13 cellular contexts compared by ENCODE assay signal in the genomic region with DNA sequence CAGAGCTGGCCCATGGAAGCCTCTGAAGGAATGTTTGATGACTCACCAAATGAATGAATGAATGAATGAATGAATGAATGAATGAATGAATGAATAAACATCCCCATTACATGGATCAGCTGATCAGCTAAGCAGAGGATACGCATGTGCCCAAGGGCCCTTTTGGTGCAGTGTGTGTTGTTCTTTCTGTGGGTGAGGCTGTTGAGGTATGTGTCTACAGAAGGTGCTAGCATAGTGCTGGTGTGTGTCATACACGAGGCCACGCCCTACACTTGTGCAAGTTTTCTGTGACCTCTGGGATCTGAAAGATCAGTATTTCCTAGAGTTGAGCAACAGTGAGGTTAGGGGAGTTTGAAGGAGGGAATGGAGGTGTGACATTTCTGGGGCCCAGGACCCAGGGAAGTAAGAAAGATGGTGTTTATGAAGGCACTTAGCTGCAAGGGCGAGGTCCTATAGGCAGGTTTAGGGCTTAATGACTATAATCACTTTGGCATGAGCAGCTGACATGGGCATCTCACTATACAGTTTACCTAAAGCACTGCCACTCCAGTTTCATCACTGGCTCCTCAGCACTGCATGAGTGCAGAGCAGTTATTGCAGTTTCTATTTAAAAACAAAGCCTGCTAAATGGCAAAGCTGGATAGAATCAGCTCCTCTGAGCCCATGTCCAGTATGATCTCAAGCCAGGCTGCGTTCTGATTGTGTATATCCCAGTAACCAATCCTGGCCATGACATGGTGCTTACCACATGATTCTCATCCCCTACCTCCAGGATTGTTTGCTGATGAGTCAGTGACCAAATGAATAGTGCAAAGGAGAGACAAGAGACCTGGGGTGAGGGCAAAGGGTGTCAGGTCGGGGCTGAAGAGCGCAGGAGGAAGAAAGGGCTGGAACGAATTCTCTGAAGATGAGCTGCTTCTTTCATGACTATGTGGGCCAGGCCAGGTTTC. TPM values are rescaled to one million over a fixed set of nuclear protein-coding genes. Genes with fewer than 3 reads are reported as not detected.
DNase-seq lines count a peak whose midpoint lies in the region; ATAC-seq, FAIRE-seq and TF ChIP-seq lines count a peak whose summit lies in the region.
"Had no signal": no experiment of that assay in that cellular context is flagged by ENCODE, and none has a peak within 500 bp of the region (broad histone marks: within the 10 kb centered on the region; RNA-seq: fewer than 3 reads in every experiment).

No MANE protein-coding gene starts in this region.

- no peak overlapping the region for H3K27ac Mint-ChIP-seq in activated CD8-positive, alpha-beta T cell treated with anti-CD3 and anti-CD28 coated beads for 36 hours
- no peak overlapping the region; the same call in 1 of the 2 replicates for H3K27ac Mint-ChIP-seq in GM23338
- H3K27ac Mint-ChIP-seq: naive thymus-derived CD8-positive, alpha-beta T cell had no signal

- peak; percentile 12 for DNase-seq in EH (ENCODE audit: low read depth)
- peak; percentile 83 for DNase-seq in M059J (ENCODE audit: low read depth)
- DNase-seq in K562 (ENCODE audit: extremely low read depth in 1 of 4, low spot score in 3 of 4): no peak
- peak; percentile 55 for DNase-seq in lung (ENCODE audit: low spot score)
- no peak for DNase-seq in activated CD8-positive, alpha-beta T cell treated with anti-CD3 and anti-CD28 coated beads for 36 hours
- no peak for DNase-seq in GM23338 (ENCODE audit: low spot score)
- DNase-seq in NCI-H1105 treated with DMSO at 0.1 percent for 48 hours (lab: John Stamatoyannopoulos, UW): no peak
- DNase-seq: COR-L47; effector CD4-positive, alpha-beta T cell; naive thymus-derived CD8-positive, alpha-beta T cell; NCI-H524 treated with DMSO at 0.1 percent for 48 hours; T-helper 2 cell had no signal

- no peak for FAIRE-seq in K562 (lab: Jason Lieb, UNC)

- H3K36me3 Mint-ChIP-seq in activated CD8-positive, alpha-beta T cell treated with anti-CD3 and anti-CD28 coated beads for 36 hours (ENCODE audit: low read depth): no peaks in the 10 kb centered on the region
- H3K36me3 Mint-ChIP-seq in GM23338 (ENCODE audit: low read depth): no peaks in the 10 kb centered on the region
- H3K36me3 Mint-ChIP-seq: naive thymus-derived CD8-positive, alpha-beta T cell had no signal

- peaks cover 5 to 25% of the 10 kb centered on the region in 2 experiments; a peak in 3 of 5 replicates for H3K27me3 ChIP-seq in K562 (ENCODE audit: control insufficient read depth in 2 of 2, insufficient read depth in 2 of 2, low read length in 2 of 2)
- no peaks in the 10 kb centered on the region for H3K27me3 ChIP-seq in lung (ENCODE audit: control insufficient read depth, insufficient read depth)
- no peaks in the 10 kb centered on the region for H3K27me3 ChIP-seq in GM23338 (ENCODE audit: insufficient read depth)

- peaks cover 3% of the 10 kb centered on the region for H3K4me1 Mint-ChIP-seq in activated CD8-positive, alpha-beta T cell treated with anti-CD3 and anti-CD28 coated beads for 36 hours (ENCODE audit: low read depth)
- peaks cover 22% of the 10 kb centered on the region for H3K4me1 Mint-ChIP-seq in GM23338

- TF ChIP-seq EP300 in K562 (IDR thresholded peaks at IDR 0.05; ENCODE audit: low read length): no peak

- ATAC-seq in K562 (no peak), lung (ENCODE audit: insufficient read depth, low FRiP score) (peak; percentile 76), GM19023 (IDR thresholded peaks at IDR 0.05; ENCODE audit: unreplicated experiment) (no peak), GM23338 (no peak)
- ATAC-seq in activated CD8-positive, alpha-beta T cell treated with anti-CD3 and anti-CD28 coated beads for 36 hours: no peak
- ATAC-seq: naive thymus-derived CD8-positive, alpha-beta T cell had no signal

- H3K27ac ChIP-seq in K562 (ENCODE audit: extremely low read depth, low read depth, low read length): no peak overlapping the region
- H3K27ac ChIP-seq in lung (ENCODE audit: low read depth in 1 of 2, low read length in 1 of 2): no peak overlapping the region
- H3K27ac ChIP-seq in GM23338 (ENCODE audit: low read depth): no peak overlapping the region

- TF ChIP-seq POLR2A in K562 (conservative IDR thresholded peaks at IDR 0.05): no peak

- TF ChIP-seq CTCF in K562 (IDR thresholded peaks at IDR 0.05 in 2 of 3, conservative IDR thresholded peaks at IDR 0.05 in 1 of 3; ENCODE audit: insufficient read depth in 2 of 3, low read depth in 1 of 3, low read length in 3 of 3): no peak
- no peak for TF ChIP-seq CTCF in lung (IDR thresholded peaks at IDR 0.05; ENCODE audit: control extremely low read depth, extremely low read depth)
- TF ChIP-seq CTCF in activated CD8-positive, alpha-beta T cell treated with anti-CD3 and anti-CD28 coated beads for 36 hours (IDR thresholded peaks at IDR 0.05): no peak
- TF ChIP-seq CTCF in GM23338 (conservative IDR thresholded peaks at IDR 0.05; ENCODE audit: low read depth in 2 of 2): no peak

- H3K4me3 Mint-ChIP-seq in activated CD8-positive, alpha-beta T cell treated with anti-CD3 and anti-CD28 coated beads for 36 hours: no peak overlapping the region
- H3K4me3 Mint-ChIP-seq in GM23338: no peak overlapping the region
- H3K4me3 Mint-ChIP-seq: naive thymus-derived CD8-positive, alpha-beta T cell had no signal

- POLR2A ChIA-PET in K562 (lab: Yijun Ruan, JAX): no interaction called here
- POLR2A ChIA-PET in activated CD8-positive, alpha-beta T cell treated with anti-CD3 and anti-CD28 coated beads for 36 hours (lab: Charles Lee): no interaction called here

- in situ Hi-C loops in K562 (cut with MboI): no loop called here

- peaks cover 2% of the 10 kb centered on the region for H3K27me3 Mint-ChIP-seq in activated CD8-positive, alpha-beta T cell treated with anti-CD3 and anti-CD28 coated beads for 36 hours
- peaks cover 3% of the 10 kb centered on the region for H3K27me3 Mint-ChIP-seq in GM23338 (ENCODE audit: insufficient read depth, low read depth, poor library complexity)

- no peaks in the 10 kb centered on the region for H3K9me1 ChIP-seq in K562 (ENCODE audit: control insufficient read depth, insufficient read depth, low read length)

- CTCF ChIA-PET in K562 (lab: Yijun Ruan, JAX; ENCODE audit: low intra/inter-chr PET ratio): no interaction called here
- CTCF ChIA-PET in activated CD8-positive, alpha-beta T cell treated with anti-CD3 and anti-CD28 coated beads for 36 hours (lab: Charles Lee): interaction anchor here (1.5 kb wide), 1 partner anchor 200 kb away, joined by 3 read pairs; no protein-coding TSS in a partner anchor

- H3K4me2 ChIP-seq in K562 (ENCODE audit: insufficient read depth, low read length) (no peak overlapping the region), GM23338 (no peak overlapping the region)

- WGBS in K562 (ENCODE audit: insufficient coverage, low coverage, missing lambda C conversion rate): 1% methylated on average over 7 of the region's 8 CpGs
- WGBS in lung, 2 donors: 82 to 83% methylated on average over 8 of the region's 8 CpGs

- no peak for TF ChIP-seq RAD21 in K562 (CRISPR knock-in tag; conservative IDR thresholded peaks at IDR 0.05 in 1 of 2, IDR thresholded peaks at IDR 0.05 in 1 of 2)

- BruUV-seq in K562 (replicated peaks; lab: Mats Ljungman, UMichigan): no TSS peak

- H3K9me3 Mint-ChIP-seq in activated CD8-positive, alpha-beta T cell treated with anti-CD3 and anti-CD28 coated beads for 36 hours: peaks cover 3% of the 10 kb centered on the region
- H3K9me3 Mint-ChIP-seq in GM23338: no peaks in the 10 kb centered on the region

- H3K36me3 ChIP-seq in K562 (ENCODE audit: control insufficient read depth, insufficient read depth, low read length) (no peaks in the 10 kb centered on the region), lung (ENCODE audit: control insufficient read depth in 2 of 2, insufficient read depth in 2 of 2, low read length in 2 of 2) (no peaks in the 10 kb centered on the region), GM23338 (ENCODE audit: insufficient read depth) (no peaks in the 10 kb centered on the region)

- H3F3A ChIP-seq in GM23338 (replicated peaks; ENCODE audit: low read depth): no peaks in the 10 kb centered on the region

- no peak overlapping the region for H3K9ac ChIP-seq in K562 (ENCODE audit: insufficient read depth in 1 of 2, low read depth in 2 of 2, low read length in 2 of 2)

- H3K4me3 ChIP-seq in K562 (no peak overlapping the region), lung (no peak overlapping the region), GM23338 (no peak overlapping the region)

- no peak overlapping the region for H2AFZ ChIP-seq in K562 (ENCODE audit: low read depth, low read length)
- no peak overlapping the region for H2AFZ ChIP-seq in GM23338

- H4K20me1 ChIP-seq in K562 (replicated peaks; ENCODE audit: control insufficient read depth, insufficient read depth, low read length): no peaks in the 10 kb centered on the region; the same call in 1 of the 2 replicates
- no peaks in the 10 kb centered on the region for H4K20me1 ChIP-seq in GM23338 (replicated peaks; ENCODE audit: insufficient read depth)

- no peaks in the 10 kb centered on the region for H3K9me2 ChIP-seq in GM23338 (ENCODE audit: insufficient read depth)

- H3K9me3 ChIP-seq in K562 (replicated peaks; ENCODE audit: control insufficient read depth, insufficient read depth, low read depth, low read length) (no peaks in the 10 kb centered on the region), lung (ENCODE audit: control insufficient read depth in 2 of 2, insufficient read depth in 1 of 2, low read length in 1 of 2) (peaks cover 0 to under 1% of the 10 kb centered on the region in 2 donors)

- H3K79me2 ChIP-seq in K562 (ENCODE audit: control insufficient read depth, insufficient read depth, low read length): no peaks in the 10 kb centered on the region
- no peaks in the 10 kb centered on the region for H3K79me2 ChIP-seq in GM23338 (replicated peaks; ENCODE audit: insufficient read depth)

- H3K4me1 ChIP-seq in K562 (replicated peaks in 1 of 2; ENCODE audit: control insufficient read depth in 2 of 2, insufficient read depth in 2 of 2, low read length in 2 of 2): no peaks in the 10 kb centered on the region
- peaks cover 0 to 5% of the 10 kb centered on the region in 2 donors for H3K4me1 ChIP-seq in lung (ENCODE audit: control insufficient read depth in 2 of 2, insufficient read depth in 2 of 2, low read length in 2 of 2)
- H3K4me1 ChIP-seq in GM23338 (ENCODE audit: insufficient read depth): peaks cover 21% of the 10 kb centered on the region

- intact Hi-C loops in K562 (cut with micrococcal nuclease): no loop called here
- intact Hi-C loops in activated CD8-positive, alpha-beta T cell treated with anti-CD3 and anti-CD28 coated beads for 36 hours (cut with micrococcal nuclease): no loop called here

RNA-seq across cellular contexts. Expression of a gene that starts 36.4 kb away (rescaled TPM):
- 3.9 and 8.5 TPM in 2 replicates for total RNA-seq in M059J (2014; rRNA removed; shearing (Covaris generic))
- total RNA-seq in K562 (2011; cell fraction: chromatin; rRNA removed; ENCODE audit: low replicate concordance): 34.6 and 59.6 TPM in 2 replicates
- total RNA-seq in K562 (2011; cell fraction: nucleolus; rRNA removed): 16.7 and 20.3 TPM in 2 replicates
- 18.7 and 23.2 TPM in 2 replicates for total RNA-seq in K562 (2011; cell fraction: nucleoplasm; rRNA removed)
- total RNA-seq in K562 (2014; rRNA removed): 6.9 and 9.3 TPM in 2 replicates
- total RNA-seq in K562 (2014; rRNA removed; fragmentation: Illumina TruSeq; extraction: Trizol): 11.9 and 13.8 TPM in 2 replicates
- 14.0 and 15.1 TPM in 2 replicates for total RNA-seq in K562 (2015; rRNA removed; fragmentation: Illumina TruSeq; extraction: Trizol)
- total RNA-seq in K562 (2021): 16.1 and 17.6 TPM in 2 replicates
- polyA plus RNA-seq in K562 (2011; rRNA removed): 12.1 and 14.5 TPM in 2 replicates
- 9.8 and 10.3 TPM in 2 replicates for polyA plus RNA-seq in K562 (2011; cell fraction: cytosol; rRNA removed)
- polyA plus RNA-seq in K562 (2011; cell fraction: nucleus; rRNA removed): 41.0 and 43.5 TPM in 2 replicates
- 9.1 and 9.3 TPM in 2 replicates for polyA plus RNA-seq in K562 (2012)
- polyA plus RNA-seq in K562 (2014; fragmentation: Illumina TruSeq; extraction: Trizol): 23.0 and 23.6 TPM in 2 replicates
- polyA plus RNA-seq in K562 (2014; fragmentation: Nextera tagmentation; extraction: Ambion mirVana): 10 to 100 TPM in 1 of 2 experiments, 1 to 10 TPM in 1; 7.2 to 11.1 TPM
- 11.1 and 13.1 TPM in 2 replicates for polyA plus RNA-seq in K562 (2014; rRNA removed)
- 15.2 and 18.6 TPM in 2 replicates for polyA minus RNA-seq in K562 (2011; rRNA and poly(A)+ RNA removed)
- polyA minus RNA-seq in K562 (2011; cell fraction: cytosol; rRNA and poly(A)+ RNA removed): 5.3 and 8.3 TPM in 2 replicates
- polyA minus RNA-seq in K562 (2011; cell fraction: nucleus; rRNA and poly(A)+ RNA removed): 42.8 and 53.8 TPM in 2 replicates
- total RNA-seq in lung: 1 to 10 TPM; 1.6 to 1.9 TPM
- under 1 TPM; 0.39 to 0.44 TPM for polyA plus RNA-seq in lung
- 10 to 100 TPM; 12.9 to 13.1 TPM for total RNA-seq in activated CD8-positive, alpha-beta T cell treated with anti-CD3 and anti-CD28 coated beads for 36 hours
- total RNA-seq in GM23338 (2014; rRNA removed; shearing (Covaris generic)): 6.3 and 10.6 TPM in 2 replicates
- 8.3 and 8.6 TPM in 2 replicates for polyA plus RNA-seq in GM23338 (2016; fragmentation: Nextera tagmentation; extraction: Ambion mirVana)
- total RNA-seq: naive thymus-derived CD8-positive, alpha-beta T cell had no signal
- polyA plus RNA-seq: naive thymus-derived CD8-positive, alpha-beta T cell had no signal

Comparison
In these comparisons a context has a peak if more than half of its experiments do, and no peak if none do; other contexts are left out.
1. DNase-seq: peak in EH (single experiment), M059J (single experiment) and lung (single experiment); none in K562 (0 of 4), activated CD8-positive, alpha-beta T cell treated with anti-CD3 and anti-CD28 coated beads for 36 hours (single experiment), GM23338 (single experiment) and NCI-H1105 treated with DMSO at 0.1 percent for 48 hours (single experiment).